ENCODE assay signal across 12 cellular contexts in genomic region chr10:29794776-29795635, GRCh38.
DNase-seq lines count a peak whose midpoint lies in the region; ATAC-seq and TF ChIP-seq lines count a peak whose summit lies in the region.
"Had no signal": no experiment of that assay in that cellular context is flagged by ENCODE, and none has a peak within 500 bp of the region (broad histone marks: within the 10 kb centered on the region; RNA-seq: fewer than 3 reads in every experiment).

No MANE protein-coding gene starts in this region.

- H3K9ac ChIP-seq in colonic mucosa (ENCODE audit: low read depth in 2 of 2, low read length in 2 of 2): peak overlapping the region in 1 of 2 donors; percentile 6
- H3K9ac ChIP-seq in stomach smooth muscle (ENCODE audit: low read length in 2 of 2): peak overlapping the region; percentile 66

- H3K9me3 Mint-ChIP-seq in GM23338 (no peaks in the 10 kb centered on the region), glutamatergic neuron (ENCODE audit: unreplicated experiment) (no peaks in the 10 kb centered on the region)

- no peaks in the 10 kb centered on the region for H3K79me2 ChIP-seq in GM23338 (replicated peaks; ENCODE audit: insufficient read depth)

- no peaks in the 10 kb centered on the region for H3K4me1 ChIP-seq in GM23338 (ENCODE audit: insufficient read depth)
- peaks cover 4% of the 10 kb centered on the region for H3K4me1 ChIP-seq in colonic mucosa
- peaks cover 39% of the 10 kb centered on the region for H3K4me1 ChIP-seq in stomach smooth muscle (ENCODE audit: control insufficient read depth, insufficient read depth, low read length)

- H3K4me3 ChIP-seq in GM23338 (no peak overlapping the region), colonic mucosa (no peak overlapping the region), stomach smooth muscle (ENCODE audit: low read length in 2 of 2) (no peak overlapping the region), MG63 (no peak overlapping the region)

- H3K27me3 ChIP-seq in GM23338 (ENCODE audit: insufficient read depth) (no peaks in the 10 kb centered on the region), colonic mucosa (no peaks in the 10 kb centered on the region), stomach smooth muscle (ENCODE audit: control insufficient read depth in 1 of 2, insufficient read depth in 2 of 2, low read length in 2 of 2) (no peaks in the 10 kb centered on the region), MG63 (no peaks in the 10 kb centered on the region)

- H3K9me3 ChIP-seq in colonic mucosa (no peaks in the 10 kb centered on the region), stomach smooth muscle (ENCODE audit: control insufficient read depth in 2 of 2, low read length in 2 of 2) (no peaks in the 10 kb centered on the region), MG63 (no peaks in the 10 kb centered on the region)

- H3K36me3 Mint-ChIP-seq in GM23338 (ENCODE audit: low read depth) (no peaks in the 10 kb centered on the region), glutamatergic neuron (ENCODE audit: unreplicated experiment) (no peaks in the 10 kb centered on the region)

- ATAC-seq in GM23338 (no peak), left colon (peak; percentile 83), GM19023 (IDR thresholded peaks at IDR 0.05; ENCODE audit: unreplicated experiment) (no peak)

- H3K4me2 ChIP-seq in GM23338: no peak overlapping the region

- H3K27ac ChIP-seq in GM23338 (ENCODE audit: low read depth): no peak overlapping the region
- H3K27ac ChIP-seq in colonic mucosa: peak overlapping the region; percentile 5
- H3K27ac ChIP-seq in stomach smooth muscle (ENCODE audit: low read length): peak overlapping the region; percentile 96
- H3K27ac ChIP-seq: HL-60 had no signal

- H3K4me3 Mint-ChIP-seq in GM23338 (no peak overlapping the region), glutamatergic neuron (ENCODE audit: unreplicated experiment) (no peak overlapping the region)

- no peak overlapping the region for H3K27ac Mint-ChIP-seq in GM23338
- no peak overlapping the region for H3K27ac Mint-ChIP-seq in glutamatergic neuron (ENCODE audit: unreplicated experiment)

- H2AFZ ChIP-seq in GM23338: peak overlapping the region; percentile 52; the same call in 1 of the 2 replicates

- H3K36me3 ChIP-seq in GM23338 (ENCODE audit: insufficient read depth): no peaks in the 10 kb centered on the region
- H3K36me3 ChIP-seq in colonic mucosa: no peaks in the 10 kb centered on the region
- no peaks in the 10 kb centered on the region for H3K36me3 ChIP-seq in stomach smooth muscle (ENCODE audit: control insufficient read depth in 2 of 2, insufficient read depth in 2 of 2, low read length in 2 of 2)
- no peaks in the 10 kb centered on the region for H3K36me3 ChIP-seq in MG63

- H4K20me1 ChIP-seq in GM23338 (replicated peaks; ENCODE audit: insufficient read depth): no peaks in the 10 kb centered on the region

- H3K27me3 Mint-ChIP-seq in GM23338 (ENCODE audit: insufficient read depth, low read depth, poor library complexity) (no peaks in the 10 kb centered on the region), glutamatergic neuron (ENCODE audit: unreplicated experiment) (peaks cover 2% of the 10 kb centered on the region)

- intact Hi-C loops in colonic mucosa (cut with DNase I) (no loop called here), left colon (cut with DNase I, micrococcal nuclease) (no loop called here)

- no peaks in the 10 kb centered on the region for H3K4me1 Mint-ChIP-seq in GM23338
- H3K4me1 Mint-ChIP-seq in glutamatergic neuron (ENCODE audit: low read depth, unreplicated experiment): peaks cover 3% of the 10 kb centered on the region

- H3K9me2 ChIP-seq in GM23338 (ENCODE audit: insufficient read depth): peaks cover 11% of the 10 kb centered on the region

- DNase-seq in GM23338 (ENCODE audit: low spot score) (no peak), colonic mucosa (no peak), left colon (no peak), MG63 (no peak), glutamatergic neuron (no peak)
- DNase-seq in activated CD4-positive, alpha-beta T cell treated with anti-CD3 and anti-CD28 coated beads, Interleukin-2, amount 50 U/mL, for 4 hours: no peak
- DNase-seq: C1 segment of cervical spinal cord; GOT3; stimulated activated CD8-positive, alpha-beta memory T cell treated with anti-CD3 and anti-CD28 coated beads, Interleukin-4, amount 100 ng/mL, for 48 hours had no signal

- no peaks in the 10 kb centered on the region for H3F3A ChIP-seq in GM23338 (replicated peaks; ENCODE audit: low read depth)

- TF ChIP-seq CTCF in GM23338 (conservative IDR thresholded peaks at IDR 0.05; ENCODE audit: low read depth in 2 of 2) (no peak), colonic mucosa (IDR thresholded peaks at IDR 0.05) (no peak), glutamatergic neuron (IDR thresholded peaks at IDR 0.05; ENCODE audit: partially characterized antibody, unreplicated experiment) (no peak)

TF ChIP-seq in GM23338, 12 proteins besides CTCF, POLR2A, EP300 and RAD21 (continues in another document):
- TF ChIP-seq REST (IDR thresholded peaks at IDR 0.05; ENCODE audit: unreplicated experiment) (no peak), ETS1 (IDR thresholded peaks at IDR 0.05) (no peak), EZH2phosphoT487 (IDR thresholded peaks at IDR 0.05; ENCODE audit: unreplicated experiment) (no peak), CREB1 (CRISPR knock-in tag; IDR thresholded peaks at IDR 0.05; ENCODE audit: low read depth) (no peak), STAT1 (IDR thresholded peaks at IDR 0.05; ENCODE audit: unreplicated experiment) (no peak), POLR2AphosphoS5 (IDR thresholded peaks at IDR 0.05; ENCODE audit: low read depth) (no peak), ZNF331 (CRISPR knock-in tag; IDR thresholded peaks at IDR 0.05; ENCODE audit: low read depth) (no peak), JUNB (IDR thresholded peaks at IDR 0.05; ENCODE audit: unreplicated experiment) (no peak)
